ENCODE assay signal across 31 cellular contexts in the genomic region with DNA sequence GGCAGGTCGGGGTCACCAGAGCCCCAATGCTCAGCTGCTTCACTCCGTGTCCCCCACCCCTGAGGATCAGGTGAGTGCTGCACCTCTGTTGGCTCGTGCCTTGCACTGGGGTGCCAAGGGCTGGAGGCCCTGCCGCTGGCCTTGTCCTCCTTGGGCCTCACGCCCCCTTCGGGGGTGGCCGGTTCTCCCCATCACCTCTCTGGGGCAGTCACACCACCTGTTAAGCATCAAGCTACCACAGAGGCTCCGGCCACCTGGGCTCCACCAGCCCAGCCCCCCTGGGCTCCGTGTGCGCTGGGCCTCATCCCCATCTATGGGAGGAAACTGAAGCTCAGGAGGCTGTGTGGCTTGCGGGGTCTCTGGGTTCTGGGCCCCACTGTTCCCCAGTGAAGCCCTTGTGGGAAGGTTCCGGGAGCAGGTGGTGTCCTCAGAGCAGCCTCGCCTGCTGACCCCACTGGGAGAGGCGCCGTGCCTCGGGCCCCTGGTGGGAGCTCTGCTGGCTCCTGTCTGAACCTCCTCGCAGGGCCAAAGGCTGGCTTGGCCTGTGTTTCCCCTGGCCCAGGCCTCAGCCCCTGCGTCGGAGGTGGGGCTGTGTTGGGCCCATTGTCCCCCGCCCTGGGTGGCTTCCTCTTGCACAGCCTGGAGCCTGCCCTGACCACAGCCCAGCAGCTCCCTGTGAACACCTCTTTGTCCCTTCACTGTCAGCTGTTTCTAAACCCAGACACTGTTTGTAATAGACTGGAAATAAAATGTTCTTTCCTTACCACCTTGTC. TPM values are rescaled to one million over a fixed set of nuclear protein-coding genes. Genes with fewer than 3 reads are reported as not detected.
DNase-seq lines count a peak whose midpoint lies in the region; ATAC-seq and TF ChIP-seq lines count a peak whose summit lies in the region.
"Had no signal": no experiment of that assay in that cellular context is flagged by ENCODE, and none has a peak within 500 bp of the region (broad histone marks: within the 10 kb centered on the region; RNA-seq: fewer than 3 reads in every experiment).

No MANE protein-coding gene starts in this region.

- TF ChIP-seq CTCF in PC-3 (conservative IDR thresholded peaks at IDR 0.05; ENCODE audit: low read depth, low read length): no peak
- TF ChIP-seq CTCF in gastroesophageal sphincter (IDR thresholded peaks at IDR 0.05): no peak
- TF ChIP-seq CTCF in psoas muscle (IDR thresholded peaks at IDR 0.05): no peak
- TF ChIP-seq CTCF in uterus (IDR thresholded peaks at IDR 0.05): no peak

- DNase-seq in ELF-1 (ENCODE audit: low read depth, low spot score): peak; percentile 60
- DNase-seq in PC-3: no peak
- no peak for DNase-seq in psoas muscle
- DNase-seq in Kasumi-1 (lab: John Stamatoyannopoulos, UW): no peak
- DNase-seq in uterus: no peak
- DNase-seq: ACHN; activated B cell treated with CpG ODN at 0.5 μM for 24 hours; activated CD4-positive, alpha-beta T cell treated with anti-CD3 and anti-CD28 coated beads, Interleukin-2, amount 50 U/mL, for 1 hour; activated CD8-positive, alpha-beta memory T cell treated with anti-CD3 and anti-CD28 coated beads, Interleukin-2, amount 10 ng/mL, durations not matched to agents 7 days and 5 days; activated naive CD4-positive, alpha-beta T cell treated with Interleukin-2 at 50 U/mL for 16 hours; activated T-cell treated with anti-CD3 and anti-CD28 coated beads, Interleukin-2, amount 50 U/mL, for 72 hours; COR-L47; DMS53; GDM1; H9; KG1; kidney glomerular epithelial cell; MM.1S; NCI-H1417 treated with DMSO at 0.1 percent for 48 hours; OCI-M1; SIG-M5; tibial artery had no signal

- H4K20me1 ChIP-seq in PC-3 (ENCODE audit: low read length): no peaks in the 10 kb centered on the region

- H3K9me3 ChIP-seq in PC-3 (ENCODE audit: low read length) (no peaks in the 10 kb centered on the region), gastroesophageal sphincter (no peaks in the 10 kb centered on the region), psoas muscle (no peaks in the 10 kb centered on the region), uterus (no peaks in the 10 kb centered on the region)
- H3K9me3 ChIP-seq: neutrophil, tibial artery had no signal

- H3K4me2 ChIP-seq in PC-3 (ENCODE audit: low read length): no peak overlapping the region

- H3K36me3 ChIP-seq in PC-3 (ENCODE audit: low read depth, low read length) (no peaks in the 10 kb centered on the region), gastroesophageal sphincter (peaks cover 0 to 10% of the 10 kb centered on the region in 2 donors), psoas muscle (ENCODE audit: insufficient read depth in 1 of 2, low read depth in 1 of 2) (peaks cover 0 to 25% of the 10 kb centered on the region in 2 donors), uterus (no peaks in the 10 kb centered on the region)

- H3F3A ChIP-seq in PC-3 (ENCODE audit: low read length, unreplicated experiment): no peaks in the 10 kb centered on the region

- no TSS peak for BruUV-seq in PC-3 (replicated peaks; lab: Mats Ljungman, UMichigan)

- ATAC-seq in PC-3 (peak; percentile 27; the same call in 1 of the 2 replicates), gastroesophageal sphincter (peak; percentile 16), psoas muscle (peak; percentile 5 to 11 (median 6)), HG03439 (IDR thresholded peaks at IDR 0.05; ENCODE audit: unreplicated experiment) (no peak)
- ATAC-seq: activated CD8-positive, alpha-beta memory T cell treated with anti-CD3 and anti-CD28 coated beads, Interleukin-2, amount 10 ng/mL, durations not matched to agents 7 days and 5 days had no signal

- no peak overlapping the region for H2AFZ ChIP-seq in PC-3 (ENCODE audit: low read length)

- H3K4me1 ChIP-seq in PC-3 (ENCODE audit: insufficient read depth, low read length): no peaks in the 10 kb centered on the region
- H3K4me1 ChIP-seq in gastroesophageal sphincter: no peaks in the 10 kb centered on the region
- no peaks in the 10 kb centered on the region for H3K4me1 ChIP-seq in psoas muscle
- H3K4me1 ChIP-seq in uterus: no peaks in the 10 kb centered on the region

- intact Hi-C loops in PC-3 (cut with micrococcal nuclease) (no loop called here), psoas muscle (cut with DNase I) (no loop called here), uterus (cut with DNase I; ENCODE audit: low total_unique reads) (no loop called here)

- H3K27me3 ChIP-seq in PC-3 (ENCODE audit: low read length) (no peaks in the 10 kb centered on the region), gastroesophageal sphincter (peaks cover 70% of the 10 kb centered on the region), psoas muscle (ENCODE audit: insufficient read depth in 3 of 3, low read length in 2 of 3) (no peaks in the 10 kb centered on the region), uterus (peaks cover 6 to 7% of the 10 kb centered on the region in 2 donors)

- POLR2A ChIA-PET in PC-3 (lab: Charles Lee; ENCODE audit: unreplicated experiment): no interaction called here

- TF ChIP-seq POLR2A in gastroesophageal sphincter (IDR thresholded peaks at IDR 0.05) (no peak), uterus (IDR thresholded peaks at IDR 0.05) (no peak)

- H3K79me2 ChIP-seq in PC-3 (ENCODE audit: low read length): no peaks in the 10 kb centered on the region

- no peak for TF ChIP-seq EP300 in gastroesophageal sphincter (IDR thresholded peaks at IDR 0.05)

- H3K4me3 ChIP-seq in PC-3 (ENCODE audit: low read length) (no peak overlapping the region), gastroesophageal sphincter (no peak overlapping the region), psoas muscle (no peak overlapping the region), uterus (no peak overlapping the region)
- H3K4me3 ChIP-seq: skin epidermis, tibial artery had no signal

- no peak overlapping the region for H3K27ac ChIP-seq in PC-3 (ENCODE audit: low read length)
- no peak overlapping the region for H3K27ac ChIP-seq in gastroesophageal sphincter
- no peak overlapping the region for H3K27ac ChIP-seq in psoas muscle
- no peak overlapping the region for H3K27ac ChIP-seq in uterus
- H3K27ac ChIP-seq: epithelial cell of prostate, neutrophil, skin epidermis, tibial artery had no signal

- WGBS in gastroesophageal sphincter (ENCODE audit: low coverage in 1 of 2), 2 donors: no CpG with 5 or more reads among the region's 20 CpGs
- 70 to 77% (median 71%) methylated on average over 19 to 20 of the region's 20 CpGs for WGBS in psoas muscle, 3 donors

- no peak overlapping the region for H3K9ac ChIP-seq in PC-3 (ENCODE audit: low read length)

- H3K9me2 ChIP-seq in PC-3 (replicated peaks; ENCODE audit: low read length): no peaks in the 10 kb centered on the region

- CTCF ChIA-PET in PC-3 (lab: Charles Lee): no interaction called here

RNA-seq across cellular contexts. Expression of a gene that starts 30.8 kb away (rescaled TPM):
- total RNA-seq in PC-3 (2014; rRNA removed) (2.5 and 4.9 TPM in 2 replicates), gastroesophageal sphincter (1 to 10 TPM in 3 of 4 donors, under 1 TPM in 1; 0.32 to 5.3 (median 2.8) TPM), psoas muscle (10 to 100 TPM in 3 of 4 donors, 1 to 10 TPM in 1; 3.4 to 48.6 (median 34.5) TPM), uterus (1 to 10 TPM in 1 of 4 donors, under 1 TPM in 2, not detected in 1; 0.26 to 3.9 (median 0.85) TPM)
- polyA plus RNA-seq in psoas muscle: 10 to 100 TPM; 11.7 to 26.3 (median 17.3) TPM
- total RNA-seq: activated CD8-positive, alpha-beta memory T cell treated with anti-CD3 and anti-CD28 coated beads, Interleukin-2, amount 10 ng/mL, durations not matched to agents 7 days and 5 days; activated T-cell treated with anti-CD3 and anti-CD28 coated beads, Interleukin-2, amount 50 U/mL, for 72 hours; lung microvascular endothelial cell; progenitor cell of endocrine pancreas had no signal
- polyA plus RNA-seq: BJ had no signal

RNA-seq across cellular contexts. Expression of a gene that starts 38.3 kb away (rescaled TPM):
- 133 and 148 TPM in 2 replicates for total RNA-seq in PC-3 (2014; rRNA removed)
- 100 to 1,000 TPM; 180 to 267 (median 201) TPM for total RNA-seq in gastroesophageal sphincter
- 100 to 1,000 TPM in 2 of 4 donors, 10 to 100 TPM in 2; 73.7 to 123 (median 91.4) TPM for total RNA-seq in psoas muscle
- polyA plus RNA-seq in psoas muscle: 100 to 1,000 TPM; 103 to 122 (median 111) TPM
- 100 to 1,000 TPM in 3 of 4 donors, 1 to 10 TPM in 1; 8.8 to 260 (median 164) TPM for total RNA-seq in uterus

RNA-seq across cellular contexts. Expression of a gene that starts 52.1 kb away (rescaled TPM):
- 0.04 and 0.58 TPM in 2 replicates for total RNA-seq in PC-3 (2014; rRNA removed)
- 1 to 10 TPM in 1 of 4 donors, under 1 TPM in 2, not detected in 1; 0.13 to 1.8 (median 0.62) TPM for total RNA-seq in gastroesophageal sphincter
- 1 to 10 TPM in 1 of 4 donors, under 1 TPM in 2, not detected in 1; 0.32 to 1.2 (median 0.46) TPM for total RNA-seq in psoas muscle
- polyA plus RNA-seq in psoas muscle: under 1 TPM; 0.09 to 0.63 (median 0.26) TPM
- total RNA-seq in uterus: 1 to 10 TPM in 1 of 4 donors, under 1 TPM in 1, not detected in 2; 0.28 to 3.1 TPM
- total RNA-seq: activated B cell treated with CpG ODN at 0.5 μM for 24 hours; activated CD8-positive, alpha-beta memory T cell treated with anti-CD3 and anti-CD28 coated beads, Interleukin-2, amount 10 ng/mL, durations not matched to agents 7 days and 5 days; NCI-H460 had no signal
- polyA plus RNA-seq: BJ had no signal
